ENCODE assay signal across 19 cellular contexts in the genomic region with DNA sequence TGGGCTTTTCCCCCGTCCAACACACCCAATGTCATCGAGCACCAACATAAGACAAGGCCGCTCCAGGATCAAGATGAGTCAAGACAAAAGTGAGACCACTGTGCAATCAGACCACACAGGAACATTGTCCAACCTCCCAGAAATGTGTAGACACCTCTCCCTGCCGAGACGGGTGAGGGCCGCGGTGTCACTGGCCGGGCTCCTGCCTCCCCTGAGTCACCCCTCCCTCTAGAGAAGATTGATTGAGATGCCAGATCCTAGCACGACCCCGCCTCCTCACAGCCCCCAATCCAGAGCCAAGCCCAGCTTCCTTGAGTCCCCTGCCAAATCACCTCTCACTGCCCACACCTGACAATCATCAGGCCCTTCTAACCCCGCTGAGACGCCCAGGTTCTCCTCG.
DNase-seq lines count a peak whose midpoint lies in the region; ATAC-seq and TF ChIP-seq lines count a peak whose summit lies in the region.
"Had no signal": no experiment of that assay in that cellular context is flagged by ENCODE, and none has a peak within 500 bp of the region (broad histone marks: within the 10 kb centered on the region; RNA-seq: fewer than 3 reads in every experiment).

No MANE protein-coding gene starts in this region.

- CTCF ChIA-PET in Caco-2 (lab: Charles Lee): interaction anchor here (0.6 kb wide), 1 partner anchor 466 kb away, joined by 3 read pairs; no protein-coding TSS in a partner anchor

- peak overlapping the region; percentile 26 for H2BK15ac ChIP-seq in neuronal stem cell (ENCODE audit: low read length)

- no peaks in the 10 kb centered on the region for H3K27me3 Mint-ChIP-seq in Caco-2 (ENCODE audit: insufficient read depth, unreplicated experiment)
- H3K27me3 Mint-ChIP-seq in dendritic cell treated with granulocyte-macrophage colony-stimulating factor and Interleukin-4, amounts not matched to agents 40 ng/mL and 50 ng/mL, for 4 days: peaks cover 24% of the 10 kb centered on the region
- H3K27me3 Mint-ChIP-seq: CD4-positive, alpha-beta T cell had no signal

- no peak overlapping the region for H2AFZ ChIP-seq in neuronal stem cell (ENCODE audit: low read length)
- H2AFZ ChIP-seq: GM23338 had no signal

- DNase-seq in left ventricle myocardium superior: peak; percentile 16
- DNase-seq in Right ventricle myocardium superior: no peak
- DNase-seq in Caco-2: no peak
- DNase-seq in neuronal stem cell (ENCODE audit: low spot score): no peak
- no peak for DNase-seq in activated effector memory CD4-positive, alpha-beta T cell treated with anti-CD3 and anti-CD28 coated beads, Interleukin-2, amount 50 U/mL, for 16 hours
- DNase-seq in NCI-H2227 treated with DMSO at 0.1 percent for 48 hours (lab: John Stamatoyannopoulos, UW): no peak
- DNase-seq in sciatic nerve (ENCODE audit: low spot score): no peak
- DNase-seq: C1 segment of cervical spinal cord; Calu3; CD4-positive, alpha-beta T cell; CD8-positive, alpha-beta memory T cell; DMS53; DMS79 treated with DMSO at 0.1 percent for 48 hours; HFFc6 had no signal

- no peak overlapping the region for H3K4me2 ChIP-seq in neuronal stem cell (ENCODE audit: insufficient read depth, low read length, poor library complexity, severe bottlenecking)
- H3K4me2 ChIP-seq: GM23338 had no signal

- no peak overlapping the region for H3K18ac ChIP-seq in neuronal stem cell (ENCODE audit: low read length)

- H3K4me3 Mint-ChIP-seq in Caco-2 (ENCODE audit: unreplicated experiment): no peak overlapping the region
- H3K4me3 Mint-ChIP-seq in dendritic cell treated with granulocyte-macrophage colony-stimulating factor and Interleukin-4, amounts not matched to agents 40 ng/mL and 50 ng/mL, for 4 days: no peak overlapping the region
- H3K4me3 Mint-ChIP-seq: B cell; CD4-positive, alpha-beta T cell; CD8-positive, alpha-beta memory T cell; GM23338; HFFc6 had no signal

- H2BK5ac ChIP-seq in neuronal stem cell (ENCODE audit: low read length): no peak overlapping the region

- no peaks in the 10 kb centered on the region for H3K79me1 ChIP-seq in neuronal stem cell (ENCODE audit: low read depth, low read length)

- H3K4me1 ChIP-seq in Caco-2 (peaks cover 32% of the 10 kb centered on the region), neuronal stem cell (ENCODE audit: control insufficient read depth in 2 of 2, insufficient read depth in 1 of 2, low read depth in 1 of 2, low read length in 2 of 2) (no peaks in the 10 kb centered on the region)
- H3K4me1 ChIP-seq: HAP-1 had no signal

- no TSS peak for BruUV-seq in Caco-2 (replicated peaks; lab: Mats Ljungman, UMichigan)

- no peak overlapping the region for H3K27ac ChIP-seq in neuronal stem cell (replicated peaks; ENCODE audit: low read length)
- H3K27ac ChIP-seq: 22Rv1 had no signal

- H3K36me3 ChIP-seq in Caco-2 (ENCODE audit: control insufficient read depth, insufficient read depth, low read length): no peaks in the 10 kb centered on the region
- H3K36me3 ChIP-seq in neuronal stem cell (replicated peaks in 1 of 2; ENCODE audit: control insufficient read depth in 2 of 2, insufficient read depth in 2 of 2, low read length in 2 of 2): no peaks in the 10 kb centered on the region
- H3K36me3 ChIP-seq: HAP-1 had no signal

- H3K27me3 ChIP-seq in Caco-2 (replicated peaks; ENCODE audit: control insufficient read depth, insufficient read depth, low read length) (no peaks in the 10 kb centered on the region), neuronal stem cell (ENCODE audit: control insufficient read depth in 3 of 3, insufficient read depth in 3 of 3, low read depth in 1 of 3, low read length in 3 of 3) (peaks cover 0 to 10% (median 0%) of the 10 kb centered on the region in 3 experiments)

- peaks cover 42% of the 10 kb centered on the region for H3K36me3 Mint-ChIP-seq in Caco-2 (ENCODE audit: insufficient read depth, unreplicated experiment)
- no peaks in the 10 kb centered on the region for H3K36me3 Mint-ChIP-seq in dendritic cell treated with granulocyte-macrophage colony-stimulating factor and Interleukin-4, amounts not matched to agents 40 ng/mL and 50 ng/mL, for 4 days (ENCODE audit: low read depth)
- H3K36me3 Mint-ChIP-seq: CD8-positive, alpha-beta memory T cell had no signal

- H3K14ac ChIP-seq in neuronal stem cell (ENCODE audit: low read length): no peak overlapping the region

- no peak overlapping the region for H3K4ac ChIP-seq in neuronal stem cell (ENCODE audit: low read length)

- H4K91ac ChIP-seq in neuronal stem cell (ENCODE audit: low read depth, low read length, poor library complexity): no peak overlapping the region

- POLR2A ChIA-PET in Caco-2 (lab: Charles Lee): no interaction called here

- no peak for TF ChIP-seq CTCF in Caco-2 (IDR thresholded peaks at IDR 0.05; ENCODE audit: insufficient read depth in 1 of 2, low read depth in 1 of 2, low read length in 1 of 2, severe bottlenecking in 1 of 2, unreplicated experiment in 1 of 2)

- no peak overlapping the region for H2AK5ac ChIP-seq in neuronal stem cell (ENCODE audit: low read depth, low read length)

- no peak overlapping the region for H3K9ac ChIP-seq in neuronal stem cell (ENCODE audit: low read depth, low read length, poor library complexity)

- no peak overlapping the region for H4K8ac ChIP-seq in neuronal stem cell (ENCODE audit: low read depth, low read length)

- no peaks in the 10 kb centered on the region for H3K9me3 ChIP-seq in Caco-2
- H3K9me3 ChIP-seq in neuronal stem cell (replicated peaks in 1 of 2; ENCODE audit: control insufficient read depth in 2 of 2, insufficient read depth in 1 of 2, low read depth in 1 of 2, low read length in 2 of 2): no peaks in the 10 kb centered on the region
- H3K9me3 ChIP-seq: HAP-1 had no signal

- H2BK120ac ChIP-seq in neuronal stem cell (ENCODE audit: low read depth, low read length): no peak overlapping the region

- WGBS in neuronal stem cell (ENCODE audit: extremely low coverage in 2 of 2, insufficient read length in 2 of 2, insufficient replicate concordance in 1 of 2), 2 donors: no CpG with 5 or more reads among the region's 13 CpGs

- ATAC-seq in left ventricle myocardium superior: no peak
- ATAC-seq in Right ventricle myocardium superior (ENCODE audit: poor library complexity): no peak
- ATAC-seq in sciatic nerve: no peak
- ATAC-seq: GM23338 had no signal

- H3K4me3 ChIP-seq in Caco-2 (ENCODE audit: low read depth, low read length) (no peak overlapping the region), neuronal stem cell (ENCODE audit: low read length in 2 of 2) (no peak overlapping the region)
- H3K4me3 ChIP-seq: GM23338, HAP-1 had no signal

- H3K27ac Mint-ChIP-seq in Caco-2 (ENCODE audit: unreplicated experiment): peak overlapping the region; percentile 53
- peak overlapping the region; percentile 54 for H3K27ac Mint-ChIP-seq in dendritic cell treated with granulocyte-macrophage colony-stimulating factor and Interleukin-4, amounts not matched to agents 40 ng/mL and 50 ng/mL, for 4 days
- H3K27ac Mint-ChIP-seq: B cell; CD4-positive, alpha-beta T cell; GM23338; HFFc6 had no signal

- H3K23ac ChIP-seq in neuronal stem cell (ENCODE audit: low read depth, low read length, poor library complexity): no peak overlapping the region

- H2BK12ac ChIP-seq in neuronal stem cell (ENCODE audit: low read length): no peak overlapping the region

- intact Hi-C loops in left ventricle myocardium superior (cut with micrococcal nuclease): no loop called here
- intact Hi-C loops in Right ventricle myocardium superior (cut with DNase I): no loop called here
- intact Hi-C loops in Caco-2 (cut with micrococcal nuclease; ENCODE audit: unreplicated experiment): no loop called here
- intact Hi-C loops in dendritic cell treated with granulocyte-macrophage colony-stimulating factor and Interleukin-4, amounts not matched to agents 40 ng/mL and 50 ng/mL, for 4 days (cut with micrococcal nuclease): loop anchor here (10.0 kb wide), 1 partner anchor 91 kb away; no protein-coding TSS in a partner anchor
- intact Hi-C loops in sciatic nerve (cut with DNase I): no loop called here

- H3K9me3 Mint-ChIP-seq in Caco-2 (ENCODE audit: unreplicated experiment): no peaks in the 10 kb centered on the region
- H3K9me3 Mint-ChIP-seq in dendritic cell treated with granulocyte-macrophage colony-stimulating factor and Interleukin-4, amounts not matched to agents 40 ng/mL and 50 ng/mL, for 4 days: no peaks in the 10 kb centered on the region
- H3K9me3 Mint-ChIP-seq: CD4-positive, alpha-beta T cell; CD8-positive, alpha-beta memory T cell; GM23338; HFFc6 had no signal

- peaks cover 41% of the 10 kb centered on the region for H3K4me1 Mint-ChIP-seq in Caco-2 (ENCODE audit: low read depth, unreplicated experiment)
- H3K4me1 Mint-ChIP-seq in dendritic cell treated with granulocyte-macrophage colony-stimulating factor and Interleukin-4, amounts not matched to agents 40 ng/mL and 50 ng/mL, for 4 days (ENCODE audit: low read depth): peaks cover 70% of the 10 kb centered on the region
- H3K4me1 Mint-ChIP-seq: B cell, GM23338 had no signal
